10 cellular contexts compared by ENCODE assay signal in genomic region chr5:177939246-177940171, GRCh38. TPM values are rescaled to one million over a fixed set of nuclear protein-coding genes. Genes with fewer than 3 reads are reported as not detected.
A peak's percentile ranks its signal among the peaks of the same experiment; 100 is the strongest.
DNase-seq lines count a peak whose midpoint lies in the region; ATAC-seq, FAIRE-seq and TF ChIP-seq lines count a peak whose summit lies in the region.
"Not testable (repeated sequence)": the region's sequence is repeated elsewhere in the genome, so short reads cannot be mapped to it uniquely, and the experiment has no call there.
"Had no signal": no experiment of that assay in that cellular context is flagged by ENCODE, and none has a peak within 500 bp of the region (broad histone marks: within the 10 kb centered on the region; RNA-seq: fewer than 3 reads in every experiment).

No MANE protein-coding gene starts in this region.

- H3K27ac ChIP-seq in ACC112 (ENCODE audit: low read depth, low read length); astrocyte (ENCODE audit: low read depth, low read length); fibroblast of lung (ENCODE audit: insufficient read depth, low read length); liver (ENCODE audit: low read depth in 1 of 2, low read length in 2 of 2); gastrocnemius medialis: not testable (repeated sequence)

- peak; percentile 90 for FAIRE-seq in GM12891 (lab: Jason Lieb, UNC)
- FAIRE-seq in astrocyte (lab: Jason Lieb, UNC) = not testable (repeated sequence)

- H3K4me2 ChIP-seq in astrocyte (ENCODE audit: low read length) (peak overlapping the region; percentile 76), fibroblast of lung (ENCODE audit: extremely low read depth, insufficient read depth, low read length) (peak overlapping the region; percentile 51)

- not testable (repeated sequence) for H3K36me3 ChIP-seq in ACC112 (ENCODE audit: insufficient read depth, low read length); astrocyte (ENCODE audit: insufficient read depth, low read length); fibroblast of lung (ENCODE audit: control insufficient read depth, insufficient read depth, low read length); liver (ENCODE audit: control insufficient read depth in 4 of 4, insufficient read depth in 3 of 4, low read depth in 1 of 4, low read length in 3 of 4); gastrocnemius medialis

- TF ChIP-seq POLR2A in GM12891 (IDR thresholded peaks at IDR 0.05; ENCODE audit: low read depth, low read length) = not testable (repeated sequence)
- TF ChIP-seq POLR2A in gastrocnemius medialis (IDR thresholded peaks at IDR 0.05) = peak in 1 of 2 donors; percentile 25

- in situ Hi-C loops in gastrocnemius medialis (cut with MboI; ENCODE audit: low sequenced_read_pairs in 4 of 4) = not testable (repeated sequence)

- not testable (repeated sequence) for H3K9ac ChIP-seq in astrocyte (ENCODE audit: low read length); liver (ENCODE audit: low read depth in 1 of 2, low read length in 2 of 2)
- peak overlapping the region; percentile 16 for H3K9ac ChIP-seq in fibroblast of lung (ENCODE audit: insufficient read depth, low read length)

- H3K27me3 Mint-ChIP-seq in astrocyte (ENCODE audit: low read depth, unreplicated experiment) = not testable (repeated sequence)

- not testable (repeated sequence) for H3K9me3 ChIP-seq in astrocyte (ENCODE audit: insufficient read depth, low read depth, low read length); fibroblast of lung (ENCODE audit: control insufficient read depth, insufficient read depth, low read depth, low read length); liver (ENCODE audit: control insufficient read depth in 4 of 4, low read length in 3 of 4); gastrocnemius medialis

- not testable (repeated sequence) for H3K4me1 ChIP-seq in ACC112 (ENCODE audit: control insufficient read depth, insufficient read depth, low read length, unreplicated experiment); astrocyte (ENCODE audit: insufficient read depth, low read length); fibroblast of lung (ENCODE audit: control insufficient read depth, extremely low read depth, insufficient read depth, low read length); liver (ENCODE audit: control insufficient read depth in 4 of 4, insufficient read depth in 4 of 4, low read length in 3 of 4); gastrocnemius medialis

- H3K79me2 ChIP-seq in ACC112 (ENCODE audit: control insufficient read depth, insufficient read depth, low read length, unreplicated experiment); astrocyte (ENCODE audit: insufficient read depth, low read length); fibroblast of lung (ENCODE audit: control insufficient read depth, insufficient read depth, low read length): not testable (repeated sequence)

- H3K4me3 ChIP-seq in ACC112 (ENCODE audit: low read depth, low read length) (peak overlapping the region; percentile 73), astrocyte (ENCODE audit: insufficient read depth, low read depth, low read length) (peak overlapping the region; percentile 10), fibroblast of lung (replicated peaks in 1 of 4; ENCODE audit: control extremely low read depth in 1 of 4, insufficient read depth in 1 of 4, low read depth in 3 of 4, low read length in 4 of 4) (peak overlapping the region; percentile 16 to 60 (median 32)), liver (ENCODE audit: low read depth in 1 of 3, low read length in 3 of 3) (peak overlapping the region in 2 of 3 donors; percentile 30 to 31), gastrocnemius medialis (peak overlapping the region in 3 of 4 donors; percentile 36 to 42 (median 39))

- H2AFZ ChIP-seq in ACC112 (ENCODE audit: low read length, unreplicated experiment); astrocyte (ENCODE audit: low read depth, low read length): not testable (repeated sequence)
- H2AFZ ChIP-seq in fibroblast of lung (ENCODE audit: low read length) = peak overlapping the region; percentile 9

- peak in 1 of 2 donors; percentile 0 for TF ChIP-seq RAD21 in liver (IDR thresholded peaks at IDR 0.05)

- intact Hi-C loops in gastrocnemius medialis (cut with DNase I; ENCODE audit: low total_unique reads) = not testable (repeated sequence)

- ATAC-seq in gastrocnemius medialis = peak in 1 of 2 donors; percentile 53

- not testable (repeated sequence) for DNase-seq in GM12891 (ENCODE audit: insufficient read length, low spot score); astrocyte (ENCODE audit: low read depth); gastrocnemius medialis
- DNase-seq in NCI-H2029 (lab: John Stamatoyannopoulos, UW) = peak; percentile 37
- DNase-seq in UCSD-AML1 (lab: John Stamatoyannopoulos, UW; ENCODE audit: unreplicated experiment) = peak; percentile 51
- peak in 1 of 2 donors; percentile 11 for DNase-seq in fibroblast of lung (ENCODE audit: low read depth in 2 of 2)

- H3K36me3 Mint-ChIP-seq in astrocyte (ENCODE audit: low read depth, unreplicated experiment) = not testable (repeated sequence)

- H4K20me1 ChIP-seq in astrocyte (ENCODE audit: insufficient read depth, low read length); fibroblast of lung (ENCODE audit: control insufficient read depth, extremely low read depth, insufficient read depth, low read length): not testable (repeated sequence)

- H3K4me1 Mint-ChIP-seq in astrocyte (ENCODE audit: low read depth, unreplicated experiment) = not testable (repeated sequence)

- H3K27ac Mint-ChIP-seq in astrocyte (ENCODE audit: unreplicated experiment) = not testable (repeated sequence)

- peak overlapping the region; percentile 81 for H3K4me3 Mint-ChIP-seq in astrocyte (ENCODE audit: unreplicated experiment)

- H3K9me3 Mint-ChIP-seq in astrocyte (ENCODE audit: unreplicated experiment) = not testable (repeated sequence)

- 5% methylated on average over 63 of the region's 79 CpGs for WGBS in liver

- TF ChIP-seq CTCF in astrocyte (IDR thresholded peaks at IDR 0.05; ENCODE audit: insufficient read depth, low read depth, low read length); fibroblast of lung (conservative IDR thresholded peaks at IDR 0.05 in 1 of 2, IDR thresholded peaks at IDR 0.05 in 1 of 2; ENCODE audit: low read depth in 1 of 2, low read length in 2 of 2); liver (IDR thresholded peaks at IDR 0.05; ENCODE audit: low read depth, low read length, missing input control); gastrocnemius medialis (IDR thresholded peaks at IDR 0.05 in 4 of 5, conservative IDR thresholded peaks at IDR 0.05 in 1 of 5): not testable (repeated sequence)

- H3K27me3 ChIP-seq in ACC112 (ENCODE audit: insufficient read depth, low read length); astrocyte (ENCODE audit: insufficient read depth, low read length); fibroblast of lung (ENCODE audit: control insufficient read depth, insufficient read depth, low read length); liver (ENCODE audit: control insufficient read depth in 4 of 4, insufficient read depth in 4 of 4, low read length in 3 of 4); gastrocnemius medialis: not testable (repeated sequence)

RNA-seq across cellular contexts. Expression of gene PROP1, which starts 56.5 kb away (rescaled TPM):
- not detected for polyA plus RNA-seq in GM12891 (2012; ENCODE audit: low read depth, missing spikeins)
- total RNA-seq in astrocyte = not detected in 2 replicates
- total RNA-seq in fibroblast of lung = not detected in 2 replicates
- not detected in 2 replicates for polyA plus RNA-seq in fibroblast of lung
- not detected in 2 replicates for polyA plus RNA-seq in fibroblast of lung (2012)
- polyA minus RNA-seq in fibroblast of lung (ENCODE audit: low replicate concordance) = not detected in 2 replicates
- total RNA-seq in liver = not detected
- polyA plus RNA-seq in liver = not detected
- not detected for total RNA-seq in gastrocnemius medialis
- total RNA-seq: activated CD8-positive, alpha-beta memory T cell treated with anti-CD3 and anti-CD28 coated beads for 36 hours; ureter had no signal

Comparison
In these comparisons a context has a peak if more than half of its experiments do, and no peak if none do; other contexts are left out.
1. H3K4me3 ChIP-seq: peak in every context shown above with its lines; median percentile 73 in ACC112; 39 in gastrocnemius medialis; 32 in fibroblast of lung; 30 in liver; 10 in astrocyte.